In the genomic region with DNA sequence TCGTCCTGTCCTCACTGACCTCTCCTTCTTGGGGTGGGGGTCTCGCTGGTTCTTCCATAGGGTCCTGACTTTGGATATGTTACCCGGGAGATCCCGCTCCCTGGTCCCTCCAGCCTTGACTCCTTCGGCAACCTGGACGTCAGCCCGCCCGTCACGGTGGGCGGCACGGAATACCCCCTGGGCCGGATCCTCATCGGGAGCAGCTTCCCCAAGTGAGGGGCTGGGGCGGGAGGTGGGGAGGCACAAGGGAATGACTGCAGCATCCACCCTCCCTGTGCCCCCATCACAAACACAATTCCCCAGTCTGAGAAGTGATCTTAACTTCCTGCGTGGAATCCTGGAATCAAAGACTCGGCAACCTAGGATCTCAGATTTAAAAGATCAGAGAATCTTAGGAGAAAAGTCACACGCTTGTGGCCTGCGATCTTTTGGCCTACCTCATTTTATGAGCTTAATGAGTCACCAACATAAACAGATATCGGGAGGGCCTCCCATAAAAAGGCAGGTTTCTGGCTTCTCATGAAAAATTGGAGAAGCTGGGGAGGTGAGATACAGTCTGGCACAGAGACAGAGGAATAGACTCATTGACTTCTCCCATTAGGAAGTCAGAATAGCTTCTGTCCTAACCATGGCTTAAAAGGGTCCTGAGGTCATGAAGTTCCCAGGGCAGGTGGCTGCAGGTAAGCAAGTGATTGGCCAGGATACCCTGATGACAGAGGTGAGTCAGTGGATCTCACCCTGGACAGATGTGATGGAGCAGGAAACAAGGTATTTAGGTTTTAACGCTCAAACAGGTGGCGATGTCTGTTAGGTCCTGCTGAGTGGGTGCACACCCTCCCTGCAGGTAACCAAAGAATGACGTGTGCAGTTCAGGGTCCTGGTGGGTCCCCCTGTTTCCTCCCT, we compare ENCODE assay signal across 11 cellular contexts. TPM values are rescaled to one million over a fixed set of nuclear protein-coding genes. Genes with fewer than 3 reads are reported as not detected.
A peak's percentile ranks its signal among the peaks of the same experiment; 100 is the strongest.
DNase-seq lines count a peak whose midpoint lies in the region; ATAC-seq and TF ChIP-seq lines count a peak whose summit lies in the region.
"Had no signal": no experiment of that assay in that cellular context is flagged by ENCODE, and none has a peak within 500 bp of the region (broad histone marks: within the 10 kb centered on the region; RNA-seq: fewer than 3 reads in every experiment).

No MANE protein-coding gene starts in this region.

- H3K36me3 ChIP-seq in SJSA1 (no peaks in the 10 kb centered on the region), fibroblast of lung (ENCODE audit: control insufficient read depth, insufficient read depth, low read length) (no peaks in the 10 kb centered on the region), smooth muscle cell (ENCODE audit: low read depth) (no peaks in the 10 kb centered on the region), tibial artery (no peaks in the 10 kb centered on the region)
- H3K36me3 ChIP-seq: thyroid gland had no signal

- H3K27ac ChIP-seq in SJSA1 (peak overlapping the region; percentile 92), fibroblast of lung (ENCODE audit: insufficient read depth, low read length) (no peak overlapping the region), smooth muscle cell (ENCODE audit: low read depth) (peak overlapping the region; percentile 78), tibial artery (no peak overlapping the region)
- H3K27ac ChIP-seq: thyroid gland had no signal

- WGBS in smooth muscle cell (ENCODE audit: low lambda C conversion rate), result 69% methylated on average over 22 of the region's 22 CpGs

- intact Hi-C loops in tibial artery (cut with DNase I; ENCODE audit: low total_unique reads), result no loop called here

- DNase-seq in H4 (ENCODE audit: low spot score), result peak; percentile 93
- peak; percentile 77 to 94 for DNase-seq in SJSA1 (ENCODE audit: low read depth in 1 of 2, low spot score in 2 of 2)
- DNase-seq in fibroblast of lung (ENCODE audit: low read depth in 2 of 2), result peak; percentile 59 to 95
- DNase-seq in smooth muscle cell (lab: John Stamatoyannopoulos, UW; ENCODE audit: unreplicated experiment), result no peak
- DNase-seq in effector CD8-positive, alpha-beta T cell (lab: John Stamatoyannopoulos, UW), result no peak
- no peak for DNase-seq in tibial artery
- no peak for DNase-seq in NCI-H1105 treated with DMSO at 0.1 percent for 48 hours (lab: John Stamatoyannopoulos, UW)
- DNase-seq: stimulated activated CD4-positive, alpha-beta T cell treated with anti-CD3 and anti-CD28 coated beads, Interleukin-15, amount 100 ng/mL, for 24 hours had no signal

- no peak overlapping the region for H2AFZ ChIP-seq in fibroblast of lung (ENCODE audit: low read length)
- no peak overlapping the region for H2AFZ ChIP-seq in smooth muscle cell (ENCODE audit: low read depth)

- H3K79me2 ChIP-seq in fibroblast of lung (ENCODE audit: control insufficient read depth, insufficient read depth, low read length), result no peaks in the 10 kb centered on the region
- H3K79me2 ChIP-seq in smooth muscle cell (ENCODE audit: low read depth), result no peaks in the 10 kb centered on the region

- TF ChIP-seq CTCF in fibroblast of lung (conservative IDR thresholded peaks at IDR 0.05 in 1 of 2, IDR thresholded peaks at IDR 0.05 in 1 of 2; ENCODE audit: low read depth in 1 of 2, low read length in 2 of 2), result no peak
- no peak for TF ChIP-seq CTCF in smooth muscle cell (IDR thresholded peaks at IDR 0.05; ENCODE audit: borderline replicate concordance, insufficient read depth, poor library complexity, severe bottlenecking)
- TF ChIP-seq CTCF in tibial artery (IDR thresholded peaks at IDR 0.05), result no peak

- no peaks in the 10 kb centered on the region for H3K9me3 ChIP-seq in SJSA1 (replicated peaks)
- H3K9me3 ChIP-seq in fibroblast of lung (ENCODE audit: control insufficient read depth, insufficient read depth, low read depth, low read length), result no peaks in the 10 kb centered on the region
- H3K9me3 ChIP-seq in smooth muscle cell (replicated peaks; ENCODE audit: low read depth), result no peaks in the 10 kb centered on the region
- no peaks in the 10 kb centered on the region for H3K9me3 ChIP-seq in tibial artery
- H3K9me3 ChIP-seq: thyroid gland had no signal

- H3K27me3 ChIP-seq in SJSA1 (replicated peaks) (no peaks in the 10 kb centered on the region), fibroblast of lung (ENCODE audit: control insufficient read depth, insufficient read depth, low read length) (no peaks in the 10 kb centered on the region), smooth muscle cell (ENCODE audit: low read depth) (no peaks in the 10 kb centered on the region), tibial artery (peaks cover 0 to 12% of the 10 kb centered on the region in 2 donors)
- H3K27me3 ChIP-seq: thyroid gland had no signal

- H3K4me2 ChIP-seq in fibroblast of lung (ENCODE audit: extremely low read depth, insufficient read depth, low read length) (peak overlapping the region; percentile 35), smooth muscle cell (peak overlapping the region; percentile 13)

- H3F3A ChIP-seq in smooth muscle cell (ENCODE audit: low read depth), result peaks cover 8% of the 10 kb centered on the region

- ATAC-seq in HG02798 (IDR thresholded peaks at IDR 0.05; ENCODE audit: poor library complexity, unreplicated experiment), result no peak
- ATAC-seq: left lobe of liver had no signal

- H3K4me3 ChIP-seq in SJSA1, result peak overlapping the region; percentile 15
- no peak overlapping the region for H3K4me3 ChIP-seq in fibroblast of lung (replicated peaks in 1 of 4; ENCODE audit: control extremely low read depth in 1 of 4, insufficient read depth in 1 of 4, low read depth in 3 of 4, low read length in 4 of 4)
- no peak overlapping the region for H3K4me3 ChIP-seq in smooth muscle cell
- no peak overlapping the region for H3K4me3 ChIP-seq in tibial artery
- H3K4me3 ChIP-seq: thyroid gland had no signal

- H3K4me1 ChIP-seq in SJSA1 (replicated peaks) (peaks cover 59% of the 10 kb centered on the region), fibroblast of lung (ENCODE audit: control insufficient read depth, extremely low read depth, insufficient read depth, low read length) (peaks cover 13% of the 10 kb centered on the region), smooth muscle cell (ENCODE audit: low read depth) (no peaks in the 10 kb centered on the region), tibial artery (peaks cover 0 to 6% (median 2%) of the 10 kb centered on the region in 4 donors)

- no peak overlapping the region for H3K9ac ChIP-seq in fibroblast of lung (ENCODE audit: insufficient read depth, low read length)
- H3K9ac ChIP-seq in smooth muscle cell (ENCODE audit: low read depth), result peak overlapping the region; percentile 55

- H4K20me1 ChIP-seq in fibroblast of lung (ENCODE audit: control insufficient read depth, extremely low read depth, insufficient read depth, low read length) (no peaks in the 10 kb centered on the region), smooth muscle cell (ENCODE audit: low read depth) (no peaks in the 10 kb centered on the region)

RNA-seq across cellular contexts. Expression of a gene that starts 15.9 kb away (rescaled TPM):
- total RNA-seq in H4 (2014; rRNA removed; shearing (Covaris generic)), result 5.7 and 6.0 TPM in 2 replicates
- total RNA-seq in SJSA1 (2014; rRNA removed; shearing (Covaris generic)), result 1.0 and 3.6 TPM in 2 replicates
- not detected in 2 replicates for total RNA-seq in fibroblast of lung
- polyA plus RNA-seq in fibroblast of lung, result not detected in 2 replicates
- not detected in 2 replicates for polyA plus RNA-seq in fibroblast of lung (2012)
- polyA minus RNA-seq in fibroblast of lung (ENCODE audit: low replicate concordance), result not detected in 2 replicates
- not detected in 2 replicates for total RNA-seq in smooth muscle cell
- not detected in 2 replicates for polyA plus RNA-seq in smooth muscle cell
- total RNA-seq: left lobe of liver, thyroid gland had no signal

RNA-seq across cellular contexts. Expression of a gene that starts 28.1 kb away (rescaled TPM):
- total RNA-seq in H4 (2014; rRNA removed; shearing (Covaris generic)), result 0.02 and 1.0 TPM in 2 replicates
- total RNA-seq in SJSA1 (2014; rRNA removed; shearing (Covaris generic)), result 0.34 and 1.5 TPM in 2 replicates
- total RNA-seq in fibroblast of lung (not detected in 2 replicates), smooth muscle cell (1.7 TPM in 1 of 2 replicates, not detected in the other)
- polyA plus RNA-seq in fibroblast of lung (not detected in 2 replicates), smooth muscle cell (not detected in 2 replicates)
- polyA plus RNA-seq in fibroblast of lung (2012), result not detected in 2 replicates
- not detected in 2 replicates for polyA minus RNA-seq in fibroblast of lung (ENCODE audit: low replicate concordance)
- total RNA-seq: left lobe of liver, thyroid gland had no signal

Comparison
In these comparisons a context has a peak if more than half of its experiments do, and no peak if none do; other contexts are left out.
1. DNase-seq: peak in H4 (single experiment), SJSA1 (2 of 2) and fibroblast of lung (2 of 2); none in smooth muscle cell (single experiment), effector CD8-positive, alpha-beta T cell (single experiment), tibial artery (0 of 2) and NCI-H1105 treated with DMSO at 0.1 percent for 48 hours (single experiment).
2. H3K27ac ChIP-seq: peak in SJSA1 (single experiment) and smooth muscle cell (single experiment); none in fibroblast of lung (single experiment) and tibial artery (0 of 2).